In the genomic region with DNA sequence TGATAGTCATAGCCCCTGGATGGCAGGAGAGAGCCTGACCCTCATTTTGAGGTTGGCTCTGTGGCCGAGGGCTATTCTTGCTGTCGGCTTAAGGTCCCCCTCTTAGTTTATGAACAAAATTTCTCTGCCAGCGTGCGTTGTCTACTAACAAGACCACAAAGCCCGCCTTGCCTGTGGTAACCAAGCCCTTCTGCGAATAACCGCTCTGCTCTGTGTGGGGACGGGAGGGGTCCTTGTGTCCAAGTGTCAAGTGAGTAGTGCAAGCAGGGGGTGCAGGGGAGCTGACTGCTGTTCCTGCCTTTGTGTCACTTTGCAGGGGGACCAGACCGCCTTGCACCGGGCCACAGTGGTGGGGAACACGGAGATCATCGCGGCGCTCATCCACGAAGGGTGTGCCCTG, we compare ENCODE assay signal across 34 cellular contexts.
"Had no signal": no experiment of that assay in that cellular context is flagged by ENCODE, and none has a peak within 500 bp of the region (broad histone marks: within the 10 kb centered on the region; RNA-seq: fewer than 3 reads in every experiment).

No MANE protein-coding gene starts in this region.

- ATAC-seq: activated CD4-positive, alpha-beta T cell treated with anti-CD3 and anti-CD28 coated beads for 36 hours; activated CD8-positive, alpha-beta memory T cell treated with anti-CD3 and anti-CD28 coated beads, Interleukin-2, amount 10 ng/mL, durations not matched to agents 7 days and 5 days; activated CD8-positive, alpha-beta T cell treated with anti-CD3 and anti-CD28 coated beads, Interleukin-2, amount 10 ng/mL, durations not matched to agents 7 days and 5 days; esophagus mucosa; T-helper 17 cell had no signal

- H3K27ac ChIP-seq: brain microvascular endothelial cell, coronary artery, dorsolateral prefrontal cortex, WERI-Rb-1 had no signal

- H3K27ac Mint-ChIP-seq: activated CD4-positive, alpha-beta memory T cell treated with anti-CD3 and anti-CD28 coated beads for 36 hours; activated CD4-positive, alpha-beta T cell treated with anti-CD3 and anti-CD28 coated beads for 36 hours; activated CD4-positive, alpha-beta T cell treated with anti-CD3 and anti-CD28 coated beads, Interleukin-2, amount 10 ng/mL, durations not matched to agents 24 days and 14 days; activated CD8-positive, alpha-beta memory T cell treated with anti-CD3 and anti-CD28 coated beads, Interleukin-2, amount 10 ng/mL, durations not matched to agents 7 days and 5 days; activated CD8-positive, alpha-beta T cell treated with anti-CD3 and anti-CD28 coated beads, Interleukin-2, amount 10 ng/mL, durations not matched to agents 7 days and 5 days; activated naive CD8-positive, alpha-beta T cell; activated T-helper 1 cell treated with anti-CD3 and anti-CD28 coated beads, Interleukin-12 subunit alpha, Interleukin-12 subunit beta, Interleukin-2, Interleukin-4 antibody, amounts not matched to agents 30 ng/mL and 10 ng/mL and 1 ng/mL, durations not matched to agents 14 hours and 24 hours and 36 hours; activated T-helper 2 cell treated with anti-CD3 and anti-CD28 coated beads, Interferon-gamma antibody, Interleukin-2, Interleukin-4, amounts not matched to agents 10 μg/mL and 5 μg/mL and 100 μg/mL, durations not matched to agents 14 hours and 24 hours and 36 hours; dendritic cell treated with granulocyte-macrophage colony-stimulating factor and Interleukin-4, amounts not matched to agents 40 ng/mL and 50 ng/mL, for 4 days; endodermal cell; T-helper 2 cell treated with Interferon-gamma antibody and Interleukin-4, amounts not matched to agents 5 μg/mL and 100 μg/mL, for 36 hours had no signal

- H3K4me3 ChIP-seq: coronary artery, dorsolateral prefrontal cortex had no signal

- H3K9me3 Mint-ChIP-seq: activated CD4-positive, alpha-beta memory T cell treated with anti-CD3 and anti-CD28 coated beads for 36 hours; central memory CD8-positive, alpha-beta T cell; endodermal cell had no signal

- H3K4me1 Mint-ChIP-seq: activated CD4-positive, alpha-beta T cell treated with anti-CD3 and anti-CD28 coated beads for 36 hours; central memory CD8-positive, alpha-beta T cell had no signal

- DNase-seq: activated CD4-positive, alpha-beta memory T cell treated with anti-CD3 and anti-CD28 coated beads for 36 hours; activated CD4-positive, alpha-beta T cell treated with anti-CD3 and anti-CD28 coated beads for 36 hours; activated CD4-positive, alpha-beta T cell treated with anti-CD3 and anti-CD28 coated beads, Interleukin-2, amount 10 ng/mL, durations not matched to agents 24 days and 14 days; activated CD4-positive, CD25-positive, alpha-beta regulatory T cell; activated CD4-positive, CD25-positive, alpha-beta regulatory T cell treated with anti-CD3 and anti-CD28 coated beads, Interleukin-2, amount 50 U/mL, for 72 hours; activated CD8-positive, alpha-beta memory T cell treated with anti-CD3 and anti-CD28 coated beads, Interleukin-2, amount 10 ng/mL, durations not matched to agents 7 days and 5 days; activated CD8-positive, alpha-beta memory T cell treated with anti-CD3 and anti-CD28 coated beads, Interleukin-2, amount 50 U/mL, for 4 hours; activated CD8-positive, alpha-beta T cell treated with anti-CD3 and anti-CD28 coated beads, Interleukin-2, amount 10 ng/mL, durations not matched to agents 7 days and 5 days; activated gamma-delta T cell treated with Interleukin-2 at 50 U/mL for 16 hours; activated naive CD4-positive, alpha-beta T cell treated with anti-CD3 and anti-CD28 coated beads, Interleukin-2, amount 50 U/mL, for 16 hours; activated naive CD4-positive, alpha-beta T cell treated with Interleukin-2 at 50 U/mL for 16 hours; activated T-cell treated with anti-CD3 and anti-CD28 coated beads, Interleukin-2, amount 50 U/mL, for 1 hour; activated T-cell treated with anti-CD3 and anti-CD28 coated beads, Interleukin-2, amount 50 U/mL, for 48 hours; brain microvascular endothelial cell; dorsolateral prefrontal cortex; effector memory CD4-positive, alpha-beta T cell; foreskin fibroblast; head of caudate nucleus; T-helper 1 cell; T-helper 17 cell; T1000; WERI-Rb-1 had no signal

- H3K4me3 Mint-ChIP-seq: activated CD4-positive, alpha-beta memory T cell treated with anti-CD3 and anti-CD28 coated beads for 36 hours; activated CD4-positive, alpha-beta T cell treated with anti-CD3 and anti-CD28 coated beads for 36 hours; activated CD4-positive, alpha-beta T cell treated with anti-CD3 and anti-CD28 coated beads, Interleukin-2, amount 10 ng/mL, durations not matched to agents 24 days and 14 days; activated CD8-positive, alpha-beta memory T cell treated with anti-CD3 and anti-CD28 coated beads, Interleukin-2, amount 10 ng/mL, durations not matched to agents 7 days and 5 days; activated CD8-positive, alpha-beta T cell treated with anti-CD3 and anti-CD28 coated beads, Interleukin-2, amount 10 ng/mL, durations not matched to agents 7 days and 5 days; activated naive CD8-positive, alpha-beta T cell; activated T-helper 1 cell treated with anti-CD3 and anti-CD28 coated beads, Interleukin-12 subunit alpha, Interleukin-12 subunit beta, Interleukin-2, Interleukin-4 antibody, amounts not matched to agents 30 ng/mL and 10 ng/mL and 1 ng/mL, durations not matched to agents 14 hours and 24 hours and 36 hours; central memory CD8-positive, alpha-beta T cell; dendritic cell treated with granulocyte-macrophage colony-stimulating factor and Interleukin-4, amounts not matched to agents 40 ng/mL and 50 ng/mL, for 4 days; endodermal cell; T-helper 17 cell; T-helper 2 cell treated with Interferon-gamma antibody and Interleukin-4, amounts not matched to agents 5 μg/mL and 100 μg/mL, for 36 hours had no signal

- H3K27me3 Mint-ChIP-seq: activated CD4-positive, alpha-beta memory T cell treated with anti-CD3 and anti-CD28 coated beads for 36 hours; activated CD4-positive, alpha-beta T cell treated with anti-CD3 and anti-CD28 coated beads for 36 hours; activated CD4-positive, alpha-beta T cell treated with anti-CD3 and anti-CD28 coated beads, Interleukin-2, amount 10 ng/mL, durations not matched to agents 24 days and 14 days; activated CD8-positive, alpha-beta memory T cell treated with anti-CD3 and anti-CD28 coated beads, Interleukin-2, amount 10 ng/mL, durations not matched to agents 7 days and 5 days; activated naive CD8-positive, alpha-beta T cell; central memory CD8-positive, alpha-beta T cell; dendritic cell treated with granulocyte-macrophage colony-stimulating factor and Interleukin-4, amounts not matched to agents 40 ng/mL and 50 ng/mL, for 4 days; T-helper 17 cell had no signal

- FAIRE-seq: astrocyte, bronchial epithelial cell, frontal cortex had no signal

- H3K36me3 ChIP-seq: brain microvascular endothelial cell, WERI-Rb-1 had no signal

- H3K27me3 ChIP-seq: brain microvascular endothelial cell, dorsolateral prefrontal cortex had no signal

- H3K36me3 Mint-ChIP-seq: activated CD4-positive, alpha-beta memory T cell treated with anti-CD3 and anti-CD28 coated beads for 36 hours had no signal
